In the genomic region with DNA sequence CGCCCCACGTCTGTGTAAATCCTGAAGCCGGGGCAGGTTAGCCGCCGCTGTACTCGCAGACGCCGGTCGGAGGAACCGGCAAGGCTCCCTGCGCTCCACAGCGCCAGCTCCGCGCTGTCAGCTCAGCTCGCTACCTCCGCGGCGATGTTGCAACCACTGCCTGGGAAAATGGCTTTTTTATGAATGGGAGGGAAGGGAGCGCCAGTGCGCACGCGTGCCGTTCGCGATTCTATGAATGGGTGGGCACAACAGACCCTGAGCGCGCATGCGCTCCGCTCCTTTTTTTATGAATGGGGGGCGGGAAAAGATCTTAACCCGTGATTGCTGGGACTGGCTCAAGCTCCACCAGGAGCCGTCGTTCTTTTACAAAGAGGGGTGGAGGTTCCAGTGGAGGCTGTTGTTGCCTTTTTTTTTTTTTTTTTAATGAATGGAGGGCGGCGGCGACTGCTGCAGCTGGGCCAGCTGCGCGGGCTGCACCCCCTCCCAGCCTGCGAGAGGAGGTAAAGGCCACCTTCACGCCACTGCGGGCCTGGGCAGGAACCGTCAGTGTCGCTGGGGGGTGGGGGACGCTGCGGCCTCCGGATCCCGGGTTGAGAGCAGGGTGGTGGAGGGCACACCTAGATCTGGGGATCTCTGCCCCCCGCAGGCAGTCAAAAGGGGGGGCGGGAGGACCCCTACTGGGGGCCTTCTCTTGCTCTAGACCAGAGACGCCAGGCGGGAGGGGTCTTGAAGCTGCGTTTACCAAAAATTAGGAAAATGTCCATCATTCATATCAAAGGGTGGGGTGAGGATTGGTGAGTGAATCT, we compare ENCODE assay signal across 1 cellular context.
A peak's percentile ranks its signal among the peaks of the same experiment; 100 is the strongest.
TF ChIP-seq lines count a peak whose summit lies in the region.

SPRY4 (minus strand) TSS at position 151 of the 806 bp plus-strand sequence. CDS start 9,913 bp downstream, outside the sequence.

TF ChIP-seq in K562, 482 proteins besides CTCF, POLR2A, EP300 and RAD21 (continued from another document and continues in another):
- TF ChIP-seq SMARCA5 (IDR thresholded peaks at IDR 0.05) (no peak), ZNF507 (tag; conservative IDR thresholded peaks at IDR 0.05) (no peak), MBD1 (CRISPR knock-in tag; IDR thresholded peaks at IDR 0.05) (no peak), KDM2B (CRISPR knock-in tag; IDR thresholded peaks at IDR 0.05) (peak; percentile 91), ZNF140 (CRISPR knock-in tag; IDR thresholded peaks at IDR 0.05) (no peak), ETV1 (tag; conservative IDR thresholded peaks at IDR 0.05; ENCODE audit: low read depth) (no peak), FOXA3 (CRISPR knock-in tag; conservative IDR thresholded peaks at IDR 0.05 in 1 of 2, IDR thresholded peaks at IDR 0.05 in 1 of 2) (no peak), SNIP1 (IDR thresholded peaks at IDR 0.05; ENCODE audit: low read depth) (no peak), ELF1 (tag; IDR thresholded peaks at IDR 0.05) (no peak), FOXP4 (CRISPR knock-in tag; IDR thresholded peaks at IDR 0.05; ENCODE audit: borderline replicate concordance) (no peak), ZBTB8A (IDR thresholded peaks at IDR 0.05; ENCODE audit: partially characterized antibody) (no peak), NONO (IDR thresholded peaks at IDR 0.05; ENCODE audit: low read depth in 2 of 2, low read length in 1 of 2) (no peak), TSC22D4 (tag; IDR thresholded peaks at IDR 0.05) (no peak), TOE1 (IDR thresholded peaks at IDR 0.05; ENCODE audit: borderline replicate concordance) (no peak), TOE1 (CRISPR knock-in tag; IDR thresholded peaks at IDR 0.05; ENCODE audit: borderline replicate concordance, low read depth) (no peak), HDGF (IDR thresholded peaks at IDR 0.05) (no peak), TAF15 (IDR thresholded peaks at IDR 0.05; ENCODE audit: low read depth, low read length) (no peak), ZNF699 (CRISPR knock-in tag; IDR thresholded peaks at IDR 0.05; ENCODE audit: insufficient replicate concordance) (no peak), ZBED1 (IDR thresholded peaks at IDR 0.05) (0 out of 2 replicates have a peak, but pooled peaks have one; percentile 51), PHB (CRISPR knock-in tag; IDR thresholded peaks at IDR 0.05) (no peak), DMBX1 (CRISPR knock-in tag; IDR thresholded peaks at IDR 0.05; ENCODE audit: borderline replicate concordance) (peak; percentile 47; the same call in 1 of the 2 replicates), ZNF121 (CRISPR knock-in tag; conservative IDR thresholded peaks at IDR 0.05) (no peak), RFX5 (IDR thresholded peaks at IDR 0.05; ENCODE audit: low read depth, low read length) (no peak), CBX2 (IDR thresholded peaks at IDR 0.05; ENCODE audit: insufficient read depth, low read length, poor library complexity, severe bottlenecking) (no peak), TCF15 (CRISPR knock-in tag; IDR thresholded peaks at IDR 0.05) (no peak), RBFOX2 (IDR thresholded peaks at IDR 0.05; ENCODE audit: low read depth, low read length) (peak; percentile 92), U2AF2 (optimal IDR thresholded peaks at IDR 0.05; ENCODE audit: low read depth, low read length) (no peak), CHAMP1 (IDR thresholded peaks at IDR 0.05) (no peak), PTBP1 (IDR thresholded peaks at IDR 0.05; ENCODE audit: low read depth, low read length) (no peak), ZSCAN29 (IDR thresholded peaks at IDR 0.05) (no peak), PYGO2 (tag; IDR thresholded peaks at IDR 0.05) (no peak), LEF1 (IDR thresholded peaks at IDR 0.05) (no peak), ZNF175 (CRISPR knock-in tag; IDR thresholded peaks at IDR 0.05; ENCODE audit: low read depth) (no peak), SAFB2 (IDR thresholded peaks at IDR 0.05; ENCODE audit: borderline replicate concordance, low read depth, low read length, severe bottlenecking) (no peak), ZZZ3 (IDR thresholded peaks at IDR 0.05) (no peak), PCBP1 (IDR thresholded peaks at IDR 0.05; ENCODE audit: low read depth, low read length, poor library complexity, severe bottlenecking) (no peak), SRSF7 (optimal IDR thresholded peaks at IDR 0.05; ENCODE audit: low read depth, low read length) (no peak), NCOA2 (IDR thresholded peaks at IDR 0.05; ENCODE audit: partially characterized antibody in 2 of 2) (no peak), GABPB1 (CRISPR knock-in tag; IDR thresholded peaks at IDR 0.05) (no peak; the same call in 1 of the 2 replicates), CXXC5 (CRISPR knock-in tag; IDR thresholded peaks at IDR 0.05) (peak; percentile 76), C11orf30 (IDR thresholded peaks at IDR 0.05; ENCODE audit: low read depth) (no peak), CEBPB (tag; IDR thresholded peaks at IDR 0.05) (peak; percentile 100), NFIC (IDR thresholded peaks at IDR 0.05) (no peak), CREB1 (IDR thresholded peaks at IDR 0.05) (peak; percentile 51), CREB1 (CRISPR knock-in tag; IDR thresholded peaks at IDR 0.05) (peak; percentile 23; the same call in 1 of the 2 replicates), ZFP1 (CRISPR knock-in tag; IDR thresholded peaks at IDR 0.05) (no peak), THAP7 (CRISPR knock-in tag; IDR thresholded peaks at IDR 0.05) (no peak), RCOR1 (IDR thresholded peaks at IDR 0.05; ENCODE audit: borderline replicate concordance in 1 of 2, low read depth in 2 of 2, low read length in 2 of 2) (0 out of 4 replicates have a peak, but pooled peaks of 1 of the 2 experiments have one; percentile 6), PCBP2 (IDR thresholded peaks at IDR 0.05; ENCODE audit: low read depth, low read length, poor library complexity, severe bottlenecking) (no peak), WHSC1 (IDR thresholded peaks at IDR 0.05; ENCODE audit: low read length) (no peak), ZNF717 (CRISPR knock-in tag; IDR thresholded peaks at IDR 0.05) (no peak), GTF2F1 (IDR thresholded peaks at IDR 0.05; ENCODE audit: low read depth, low read length) (no peak), ESRRB (CRISPR knock-in tag; IDR thresholded peaks at IDR 0.05; ENCODE audit: borderline replicate concordance) (no peak), HMG20B (CRISPR knock-in tag; IDR thresholded peaks at IDR 0.05) (no peak), HDAC8 (tag; IDR thresholded peaks at IDR 0.05) (no peak), NR2F6 (CRISPR knock-in tag; IDR thresholded peaks at IDR 0.05) (no peak), SAP30 (IDR thresholded peaks at IDR 0.05; ENCODE audit: borderline replicate concordance, insufficient read depth, low read depth, low read length, poor library complexity, severe bottlenecking) (peak; percentile 45), CAMTA2 (CRISPR knock-in tag; conservative IDR thresholded peaks at IDR 0.05) (no peak)
- TF ChIP-seq, protein P1, sequence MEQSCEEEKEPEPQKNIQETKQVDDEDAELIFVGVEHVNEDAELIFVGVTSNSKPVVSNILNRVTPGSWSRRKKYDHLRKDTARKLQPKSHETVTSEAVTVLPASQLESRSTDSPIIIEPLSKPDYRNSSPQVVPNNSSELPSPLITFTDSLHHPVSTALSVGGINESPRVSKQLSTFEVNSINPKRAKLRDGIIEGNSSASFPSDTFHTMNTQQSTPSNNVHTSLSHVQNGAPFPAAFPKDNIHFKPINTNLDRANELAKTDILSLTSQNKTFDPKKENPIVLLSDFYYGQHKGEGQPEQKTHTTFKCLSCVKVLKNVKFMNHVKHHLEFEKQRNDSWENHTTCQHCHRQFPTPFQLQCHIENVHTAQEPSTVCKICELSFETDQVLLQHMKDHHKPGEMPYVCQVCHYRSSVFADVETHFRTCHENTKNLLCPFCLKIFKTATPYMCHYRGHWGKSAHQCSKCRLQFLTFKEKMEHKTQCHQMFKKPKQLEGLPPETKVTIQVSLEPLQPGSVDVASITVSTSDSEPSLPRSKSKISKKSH (CRISPR knock-in tag; IDR thresholded peaks at IDR 0.05) = no peak
- TF ChIP-seq, protein P2, sequence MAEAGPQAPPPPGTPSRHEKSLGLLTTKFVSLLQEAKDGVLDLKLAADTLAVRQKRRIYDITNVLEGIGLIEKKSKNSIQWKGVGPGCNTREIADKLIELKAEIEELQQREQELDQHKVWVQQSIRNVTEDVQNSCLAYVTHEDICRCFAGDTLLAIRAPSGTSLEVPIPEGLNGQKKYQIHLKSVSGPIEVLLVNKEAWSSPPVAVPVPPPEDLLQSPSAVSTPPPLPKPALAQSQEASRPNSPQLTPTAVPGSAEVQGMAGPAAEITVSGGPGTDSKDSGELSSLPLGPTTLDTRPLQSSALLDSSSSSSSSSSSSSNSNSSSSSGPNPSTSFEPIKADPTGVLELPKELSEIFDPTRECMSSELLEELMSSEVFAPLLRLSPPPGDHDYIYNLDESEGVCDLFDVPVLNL (CRISPR knock-in tag; IDR thresholded peaks at IDR 0.05; ENCODE audit: low read depth) = no peak
- TF ChIP-seq, protein P3, sequence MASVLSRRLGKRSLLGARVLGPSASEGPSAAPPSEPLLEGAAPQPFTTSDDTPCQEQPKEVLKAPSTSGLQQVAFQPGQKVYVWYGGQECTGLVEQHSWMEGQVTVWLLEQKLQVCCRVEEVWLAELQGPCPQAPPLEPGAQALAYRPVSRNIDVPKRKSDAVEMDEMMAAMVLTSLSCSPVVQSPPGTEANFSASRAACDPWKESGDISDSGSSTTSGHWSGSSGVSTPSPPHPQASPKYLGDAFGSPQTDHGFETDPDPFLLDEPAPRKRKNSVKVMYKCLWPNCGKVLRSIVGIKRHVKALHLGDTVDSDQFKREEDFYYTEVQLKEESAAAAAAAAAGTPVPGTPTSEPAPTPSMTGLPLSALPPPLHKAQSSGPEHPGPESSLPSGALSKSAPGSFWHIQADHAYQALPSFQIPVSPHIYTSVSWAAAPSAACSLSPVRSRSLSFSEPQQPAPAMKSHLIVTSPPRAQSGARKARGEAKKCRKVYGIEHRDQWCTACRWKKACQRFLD (CRISPR knock-in tag; IDR thresholded peaks at IDR 0.05) = no peak
- TF ChIP-seq, protein P4, sequence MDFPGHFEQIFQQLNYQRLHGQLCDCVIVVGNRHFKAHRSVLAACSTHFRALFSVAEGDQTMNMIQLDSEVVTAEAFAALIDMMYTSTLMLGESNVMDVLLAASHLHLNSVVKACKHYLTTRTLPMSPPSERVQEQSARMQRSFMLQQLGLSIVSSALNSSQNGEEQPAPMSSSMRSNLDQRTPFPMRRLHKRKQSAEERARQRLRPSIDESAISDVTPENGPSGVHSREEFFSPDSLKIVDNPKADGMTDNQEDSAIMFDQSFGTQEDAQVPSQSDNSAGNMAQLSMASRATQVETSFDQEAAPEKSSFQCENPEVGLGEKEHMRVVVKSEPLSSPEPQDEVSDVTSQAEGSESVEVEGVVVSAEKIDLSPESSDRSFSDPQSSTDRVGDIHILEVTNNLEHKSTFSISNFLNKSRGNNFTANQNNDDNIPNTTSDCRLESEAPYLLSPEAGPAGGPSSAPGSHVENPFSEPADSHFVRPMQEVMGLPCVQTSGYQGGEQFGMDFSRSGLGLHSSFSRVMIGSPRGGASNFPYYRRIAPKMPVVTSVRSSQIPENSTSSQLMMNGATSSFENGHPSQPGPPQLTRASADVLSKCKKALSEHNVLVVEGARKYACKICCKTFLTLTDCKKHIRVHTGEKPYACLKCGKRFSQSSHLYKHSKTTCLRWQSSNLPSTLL (IDR thresholded peaks at IDR 0.05) = no peak
